8 cellular contexts compared by ENCODE assay signal in genomic region chr1:179002552-179003345, GRCh38. TPM values are rescaled to one million over a fixed set of nuclear protein-coding genes. Genes with fewer than 3 reads are reported as not detected.
DNase-seq lines count a peak whose midpoint lies in the region; ATAC-seq and TF ChIP-seq lines count a peak whose summit lies in the region.

No MANE protein-coding gene starts in this region.

- no peaks in the 10 kb centered on the region for H3K9me3 Mint-ChIP-seq in naive thymus-derived CD4-positive, alpha-beta T cell

- H3K4me3 Mint-ChIP-seq in naive thymus-derived CD4-positive, alpha-beta T cell = peak overlapping the region in 5 of 10 donors; percentile 1 to 59 (median 34)

- POLR2A ChIA-PET in naive thymus-derived CD4-positive, alpha-beta T cell (lab: Charles Lee) = interaction anchor here (0.6 kb wide), 1 partner anchor 35 kb away, joined by 8 read pairs; no protein-coding TSS in a partner anchor

- peak in 2 of 3 experiments; percentile 97 to 98 for TF ChIP-seq CTCF in esophagus muscularis mucosa (IDR thresholded peaks at IDR 0.05)

- H3K4me1 ChIP-seq in esophagus muscularis mucosa = peaks cover 7 to 21% (median 12%) of the 10 kb centered on the region in 4 donors
- peaks cover 18 to 23% of the 10 kb centered on the region in 2 donors for H3K4me1 ChIP-seq in naive thymus-derived CD4-positive, alpha-beta T cell (ENCODE audit: control insufficient read depth in 2 of 2, insufficient read depth in 2 of 2, low read length in 2 of 2)

- DNase-seq in AG20443 (ENCODE audit: low spot score) = peak; percentile 73
- DNase-seq in NOMO-1 treated with dmso at 0.1 percent for 144 hours (lab: John Stamatoyannopoulos, UW; ENCODE audit: unreplicated experiment) = peak; percentile 24
- peak; percentile 49 for DNase-seq in activated CD8-positive, alpha-beta memory T cell treated with anti-CD3 and anti-CD28 coated beads, Interleukin-2, amount 50 U/mL, for 24 hours (ENCODE audit: extremely low read depth)
- peak; percentile 94 for DNase-seq in esophagus muscularis mucosa (ENCODE audit: extremely low spot score)
- DNase-seq in naive thymus-derived CD4-positive, alpha-beta T cell = peak; percentile 32 to 70 (median 50)
- DNase-seq in stimulated activated CD8-positive, alpha-beta memory T cell treated with anti-CD3 and anti-CD28 coated beads, Interleukin-7, amount 100 ng/mL, for 4 hours (ENCODE audit: low read depth in 2 of 2) = peak; percentile 30 to 44

- H3K9me3 ChIP-seq in esophagus muscularis mucosa = no peaks in the 10 kb centered on the region
- H3K9me3 ChIP-seq in naive thymus-derived CD4-positive, alpha-beta T cell (ENCODE audit: control insufficient read depth in 2 of 3, low read length in 3 of 3) = no peaks in the 10 kb centered on the region

- no peaks in the 10 kb centered on the region for H3K36me3 ChIP-seq in esophagus muscularis mucosa
- H3K36me3 ChIP-seq in naive thymus-derived CD4-positive, alpha-beta T cell (ENCODE audit: control insufficient read depth in 2 of 3, insufficient read depth in 3 of 3, low read length in 3 of 3) = no peaks in the 10 kb centered on the region

- CTCF ChIA-PET in naive thymus-derived CD4-positive, alpha-beta T cell (lab: Charles Lee) = interaction anchor here (0.6 to 2.6 kb wide), 14 partner anchors 28 to 702 kb away, joined by 3 to 29 read pairs (median 4); no protein-coding TSS in a partner anchor

- H3K4me1 Mint-ChIP-seq in naive thymus-derived CD4-positive, alpha-beta T cell = peaks cover 10 to 23% (median 17%) of the 10 kb centered on the region in 7 donors

- intact Hi-C loops in esophagus muscularis mucosa (cut with DNase I) = loop anchor here (1.0 to 5.0 kb wide), 3 partner anchors 190 to 470 kb away; no protein-coding TSS in a partner anchor
- intact Hi-C loops in naive thymus-derived CD4-positive, alpha-beta T cell (cut with micrococcal nuclease) = loop anchor here (1.0 to 10.0 kb wide), 10 partner anchors 22 to 692 kb away; partner anchors contain the start of genes FAM20B (in 1 of the 2) and RALGPS2 (in 1 of the 2)

- TF ChIP-seq EP300 in esophagus muscularis mucosa (IDR thresholded peaks at IDR 0.05) = no peak

- WGBS in esophagus muscularis mucosa = 34% methylated on average over 16 of the region's 20 CpGs

- H3K27ac ChIP-seq in esophagus muscularis mucosa (replicated peaks in 1 of 4) = no peak overlapping the region
- no peak overlapping the region for H3K27ac ChIP-seq in naive thymus-derived CD4-positive, alpha-beta T cell (ENCODE audit: low read depth, low read length)

- TF ChIP-seq POLR2A in esophagus muscularis mucosa (IDR thresholded peaks at IDR 0.05; ENCODE audit: low read depth) = no peak

- peak overlapping the region in 3 of 4 donors; percentile 14 to 38 (median 28) for H3K4me3 ChIP-seq in esophagus muscularis mucosa
- no peak overlapping the region for H3K4me3 ChIP-seq in naive thymus-derived CD4-positive, alpha-beta T cell (ENCODE audit: low read length)

- no peaks in the 10 kb centered on the region for H3K27me3 ChIP-seq in esophagus muscularis mucosa
- H3K27me3 ChIP-seq in naive thymus-derived CD4-positive, alpha-beta T cell (ENCODE audit: control insufficient read depth in 2 of 2, insufficient read depth in 2 of 2, low read length in 2 of 2) = no peaks in the 10 kb centered on the region

- H3K36me3 Mint-ChIP-seq in naive thymus-derived CD4-positive, alpha-beta T cell = no peaks in the 10 kb centered on the region

- ATAC-seq in GM19043 (IDR thresholded peaks at IDR 0.05; ENCODE audit: low read depth, unreplicated experiment) = peak; percentile 84
- peak; percentile 83 for ATAC-seq in HG03378 (IDR thresholded peaks at IDR 0.05; ENCODE audit: unreplicated experiment)
- peak; percentile 82 for ATAC-seq in naive thymus-derived CD4-positive, alpha-beta T cell

- H3K27ac Mint-ChIP-seq in naive thymus-derived CD4-positive, alpha-beta T cell = peak overlapping the region in 7 of 9 donors; percentile 1 to 90 (median 49)

- H3K27me3 Mint-ChIP-seq in naive thymus-derived CD4-positive, alpha-beta T cell = peaks cover 0 to 2% (median 0%) of the 10 kb centered on the region in 5 donors

RNA-seq across cellular contexts. Expression of gene FAM20B, which starts 22.9 kb away (rescaled TPM):
- total RNA-seq in esophagus muscularis mucosa = 10 to 100 TPM; 63.8 to 83.5 (median 66.5) TPM
- 10 to 100 TPM; 14.3 to 27.9 (median 25.2) TPM for total RNA-seq in naive thymus-derived CD4-positive, alpha-beta T cell
- polyA plus RNA-seq in naive thymus-derived CD4-positive, alpha-beta T cell = 10 to 100 TPM in 1 of 2 donors, 1 to 10 TPM in 1; 4.6 to 10.1 TPM

Comparison
In these comparisons a context has a peak if more than half of its experiments do, and no peak if none do; other contexts are left out.
1. DNase-seq: peak in every context shown above with its lines; median percentile 94 in esophagus muscularis mucosa; 73 in AG20443; 50 in naive thymus-derived CD4-positive, alpha-beta T cell; 49 in activated CD8-positive, alpha-beta memory T cell treated with anti-CD3 and anti-CD28 coated beads, Interleukin-2, amount 50 U/mL, for 24 hours; 37 in stimulated activated CD8-positive, alpha-beta memory T cell treated with anti-CD3 and anti-CD28 coated beads, Interleukin-7, amount 100 ng/mL, for 4 hours; 24 in NOMO-1 treated with dmso at 0.1 percent for 144 hours.